ENCODE assay signal across 1 cellular context in genomic region chr7:151082151-151083070, GRCh38.
TF ChIP-seq lines count a peak whose summit lies in the region.

No MANE protein-coding gene starts in this region.

TF ChIP-seq in GM12878, 131 proteins besides CTCF, POLR2A, EP300 and RAD21:
- TF ChIP-seq MLLT1 (IDR thresholded peaks at IDR 0.05): peak; percentile 58; the same call in 1 of the 2 replicates
- peak in 1 of 2 experiments; percentile 15; a peak in 1 of 3 replicates for TF ChIP-seq EGR1 (IDR thresholded peaks at IDR 0.05; ENCODE audit: borderline replicate concordance in 1 of 2, low read depth in 2 of 2, low read length in 2 of 2)
- no peak for TF ChIP-seq ZBTB40 (IDR thresholded peaks at IDR 0.05; ENCODE audit: borderline replicate concordance)
